In genomic region chr7:78377532-78377931, GRCh38 we compare ENCODE assay signal across 1 cellular context.
TF ChIP-seq lines count a peak whose summit lies in the region.

No MANE protein-coding gene starts in this region.

TF ChIP-seq in HCT116, 20 proteins besides CTCF, POLR2A, EP300 and RAD21 (continued from another document):
- TF ChIP-seq YY1 (IDR thresholded peaks at IDR 0.05; ENCODE audit: extremely low read depth, insufficient replicate concordance, low read depth, low read length) (no peak), SIN3A (IDR thresholded peaks at IDR 0.05; ENCODE audit: low read depth) (no peak), TCF7L2 (IDR thresholded peaks at IDR 0.05; ENCODE audit: borderline replicate concordance, extremely low read depth, insufficient read depth, insufficient read length) (no peak), EGR1 (IDR thresholded peaks at IDR 0.05; ENCODE audit: low read depth) (no peak), CEBPB (IDR thresholded peaks at IDR 0.05; ENCODE audit: low read depth) (no peak), CBX3 (IDR thresholded peaks at IDR 0.05; ENCODE audit: low read depth) (no peak), EZH2 (IDR thresholded peaks at IDR 0.05) (no peak), ZBTB33 (IDR thresholded peaks at IDR 0.05; ENCODE audit: extremely low read depth, insufficient replicate concordance, low read length) (no peak), FOSL1 (IDR thresholded peaks at IDR 0.05; ENCODE audit: low read depth) (no peak), EZH2phosphoT487 (IDR thresholded peaks at IDR 0.05; ENCODE audit: borderline replicate concordance) (no peak), JUND (IDR thresholded peaks at IDR 0.05) (no peak), POLR2AphosphoS5 (IDR thresholded peaks at IDR 0.05; ENCODE audit: low read depth, low read length) (no peak), ZNF274 (IDR thresholded peaks at IDR 0.05; ENCODE audit: low read depth, low read length) (no peak), SP1 (IDR thresholded peaks at IDR 0.05; ENCODE audit: low read depth) (no peak)
TF ChIP-seq in HCT116: peak in this region for 0.
